ENCODE assay signal across 26 cellular contexts in genomic region chr10:98576096-98576495, GRCh38.
"Had no signal": no experiment of that assay in that cellular context is flagged by ENCODE, and none has a peak within 500 bp of the region (broad histone marks: within the 10 kb centered on the region; RNA-seq: fewer than 3 reads in every experiment).

No MANE protein-coding gene starts in this region.

- H3K27ac Mint-ChIP-seq: naive thymus-derived CD4-positive, alpha-beta T cell; natural killer cell; nephron progenitor cell; stimulated activated effector memory CD8-positive, alpha-beta T cell treated with anti-CD3 and anti-CD28 coated beads, Interleukin-12 subunit alpha, Interleukin-12 subunit beta, amount 100 ng/mL, for 72 hours; stimulated activated naive B cell treated with anti-CD40 and anti-IgM and Interleukin-4, amounts not matched to agents 10 μg/mL and 1 μg/mL and 100 μg/mL, for 72 hours; stimulated activated naive CD8-positive, alpha-beta T cell treated with anti-CD3 and anti-CD28 coated beads, Interleukin-15, Interleukin-2, amounts not matched to agents 100 ng/mL and 50 ng/mL, for 24 hours had no signal

- H3K36me3 Mint-ChIP-seq: naive thymus-derived CD4-positive, alpha-beta T cell; natural killer cell; stimulated activated effector memory CD8-positive, alpha-beta T cell treated with anti-CD3 and anti-CD28 coated beads, Interleukin-12 subunit alpha, Interleukin-12 subunit beta, amount 100 ng/mL, for 72 hours; stimulated activated naive B cell treated with anti-CD40 and anti-IgM and Interleukin-4, amounts not matched to agents 10 μg/mL and 1 μg/mL and 100 μg/mL, for 72 hours had no signal

- H3K36me3 ChIP-seq: neutrophil, pancreas, prostate gland, right lobe of liver, sigmoid colon, stomach, thoracic aorta, thyroid gland, tibial nerve, upper lobe of left lung, vagina had no signal

- H3K4me1 Mint-ChIP-seq: naive thymus-derived CD4-positive, alpha-beta T cell; natural killer cell; neural crest cell; stimulated activated effector memory CD8-positive, alpha-beta T cell treated with anti-CD3 and anti-CD28 coated beads, Interleukin-12 subunit alpha, Interleukin-12 subunit beta, amount 100 ng/mL, for 72 hours; stimulated activated naive B cell treated with anti-CD40 and anti-IgM and Interleukin-4, amounts not matched to agents 10 μg/mL and 1 μg/mL and 100 μg/mL, for 72 hours had no signal

- ATAC-seq: naive thymus-derived CD4-positive, alpha-beta T cell; natural killer cell; pancreas; right cardiac atrium; right lobe of liver; stimulated activated effector memory CD8-positive, alpha-beta T cell treated with anti-CD3 and anti-CD28 coated beads, Interleukin-12 subunit alpha, Interleukin-12 subunit beta, amount 100 ng/mL, for 72 hours; stimulated activated naive B cell treated with anti-CD40 and anti-IgM and Interleukin-4, amounts not matched to agents 10 μg/mL and 1 μg/mL and 100 μg/mL, for 72 hours had no signal

- H3K9me3 Mint-ChIP-seq: naive thymus-derived CD4-positive, alpha-beta T cell; natural killer cell; nephron progenitor cell; neural crest cell; stimulated activated effector memory CD8-positive, alpha-beta T cell treated with anti-CD3 and anti-CD28 coated beads, Interleukin-12 subunit alpha, Interleukin-12 subunit beta, amount 100 ng/mL, for 72 hours; stimulated activated naive B cell treated with anti-CD40 and anti-IgM and Interleukin-4, amounts not matched to agents 10 μg/mL and 1 μg/mL and 100 μg/mL, for 72 hours; stimulated activated naive CD8-positive, alpha-beta T cell treated with anti-CD3 and anti-CD28 coated beads, Interleukin-15, Interleukin-2, amounts not matched to agents 100 ng/mL and 50 ng/mL, for 24 hours had no signal

- H3K4me1 ChIP-seq: pancreas, prostate gland, stomach, thyroid gland, tibial nerve, upper lobe of left lung, vagina had no signal

- H3K4me3 ChIP-seq: pancreas, prostate gland, right lobe of liver, sigmoid colon, stomach, thoracic aorta, thyroid gland, tibial nerve, upper lobe of left lung, vagina had no signal

- H3K27ac ChIP-seq: neutrophil, pancreas, prostate gland, right lobe of liver, sigmoid colon, stomach, thoracic aorta, thyroid gland, tibial nerve, upper lobe of left lung, vagina had no signal

- DNase-seq: naive thymus-derived CD4-positive, alpha-beta T cell; natural killer cell; nephron progenitor cell; pancreas; right cardiac atrium; right lobe of liver; sigmoid colon; small intestine; stimulated activated CD4-positive, alpha-beta T cell treated with anti-CD3 and anti-CD28 coated beads, Interleukin-15, amount 100 ng/mL, for 24 hours; stimulated activated CD4-positive, alpha-beta T cell treated with anti-CD3 and anti-CD28 coated beads, Interleukin-2, amount 100 ng/mL, for 24 hours; stimulated activated CD4-positive, alpha-beta T cell treated with anti-CD3 and anti-CD28 coated beads, Interleukin-2, amount 100 ng/mL, for 48 hours; stimulated activated CD4-positive, alpha-beta T cell treated with anti-CD3 and anti-CD28 coated beads, Interleukin-4, amount 100 ng/mL, for 24 hours; stimulated activated naive B cell treated with anti-CD40 and anti-IgM and Interleukin-4, amounts not matched to agents 10 μg/mL and 1 μg/mL and 100 μg/mL, for 72 hours; stimulated activated naive CD4-positive, alpha-beta T cell treated with Interleukin-2 at 50 U/mL for 16 hours; stomach; thyroid gland; trophoblast cell; upper lobe of left lung had no signal

- H3K9me3 ChIP-seq: neutrophil, pancreas, prostate gland, right lobe of liver, sigmoid colon, stomach, thoracic aorta, thyroid gland, tibial nerve, upper lobe of left lung, vagina had no signal

- H3K27me3 ChIP-seq: pancreas, right lobe of liver, sigmoid colon, stomach, thyroid gland, upper lobe of left lung, vagina had no signal

- H3K4me3 Mint-ChIP-seq: naive thymus-derived CD4-positive, alpha-beta T cell; natural killer cell; nephron progenitor cell; neural crest cell; stimulated activated effector memory CD8-positive, alpha-beta T cell treated with anti-CD3 and anti-CD28 coated beads, Interleukin-12 subunit alpha, Interleukin-12 subunit beta, amount 100 ng/mL, for 72 hours; stimulated activated naive B cell treated with anti-CD40 and anti-IgM and Interleukin-4, amounts not matched to agents 10 μg/mL and 1 μg/mL and 100 μg/mL, for 72 hours; stimulated activated naive CD8-positive, alpha-beta T cell treated with anti-CD3 and anti-CD28 coated beads, Interleukin-15, Interleukin-2, amounts not matched to agents 100 ng/mL and 50 ng/mL, for 24 hours had no signal
